In genomic region chr9:129836342-129837007, GRCh38 we compare ENCODE assay signal across 8 cellular contexts. TPM values are rescaled to one million over a fixed set of nuclear protein-coding genes. Genes with fewer than 3 reads are reported as not detected.
DNase-seq lines count a peak whose midpoint lies in the region; ATAC-seq and FAIRE-seq lines count a peak whose summit lies in the region.

No MANE protein-coding gene starts in this region.

- DNase-seq in GM19239 (ENCODE audit: insufficient read length, low spot score) (peak; percentile 20), T-helper 22 cell (ENCODE audit: low read depth) (peak; percentile 48), GOT3 (lab: John Stamatoyannopoulos, UW) (no peak)

- H3K27me3 ChIP-seq in ectodermal cell (ENCODE audit: control insufficient read depth, insufficient read depth, low read length, poor library complexity, severe bottlenecking) (no peaks in the 10 kb centered on the region), neuron (ENCODE audit: insufficient read depth, low read length) (no peaks in the 10 kb centered on the region)

- peaks cover 5% of the 10 kb centered on the region for H3K4me1 ChIP-seq in ectodermal cell (ENCODE audit: control insufficient read depth, insufficient read depth, low read length)
- H3K4me1 ChIP-seq in neuron (ENCODE audit: insufficient read depth, low read length) = peaks cover 21% of the 10 kb centered on the region

- no peak overlapping the region for H2AFZ ChIP-seq in neuron (ENCODE audit: low read depth, low read length)

- WGBS in ectodermal cell, 2 experiments = 68 to 69% methylated on average over 16 of the region's 16 CpGs

- H3K9me3 ChIP-seq in ectodermal cell (ENCODE audit: control insufficient read depth, low read length) (no peaks in the 10 kb centered on the region), neuron (ENCODE audit: low read length) (no peaks in the 10 kb centered on the region)

- H3K4me3 ChIP-seq in ectodermal cell (ENCODE audit: insufficient read depth, low read depth, low read length) (peak overlapping the region; percentile 92), neuron (ENCODE audit: low read length) (peak overlapping the region; percentile 92)

- H3K36me3 ChIP-seq in ectodermal cell (ENCODE audit: control insufficient read depth, insufficient read depth, low read length) = peaks cover 5% of the 10 kb centered on the region
- H3K36me3 ChIP-seq in neuron (ENCODE audit: insufficient read depth, low read length) = peaks cover 13% of the 10 kb centered on the region

- no peak overlapping the region for H3K27ac ChIP-seq in ectodermal cell (ENCODE audit: insufficient read depth, low read depth, low read length, poor library complexity, severe bottlenecking)

- ATAC-seq in HG02885 (IDR thresholded peaks at IDR 0.05; ENCODE audit: poor library complexity, unreplicated experiment) (no peak), HG03565 (IDR thresholded peaks at IDR 0.05; ENCODE audit: unreplicated experiment) (no peak), GM18511 (IDR thresholded peaks at IDR 0.05; ENCODE audit: unreplicated experiment) (no peak)

- no peak for FAIRE-seq in GM19239 (lab: Jason Lieb, UNC)

RNA-seq across cellular contexts. Expression of gene USP20, which starts 1.2 kb away (rescaled TPM):
- polyA plus RNA-seq in ectodermal cell (2013, experiment 1 of 4) = 27.8 TPM
- polyA plus RNA-seq in ectodermal cell (2013, experiment 2 of 4) = 26.1 TPM
- 20.7 TPM for polyA plus RNA-seq in ectodermal cell (2013, experiment 3 of 4)
- 22.8 TPM for polyA plus RNA-seq in ectodermal cell (2013, experiment 4 of 4)

RNA-seq across cellular contexts. Expression of gene C9orf78, which starts 1.4 kb away (rescaled TPM):
- polyA plus RNA-seq in ectodermal cell (2013, experiment 1 of 4) = 56.0 TPM
- 55.0 TPM for polyA plus RNA-seq in ectodermal cell (2013, experiment 2 of 4)
- polyA plus RNA-seq in ectodermal cell (2013, experiment 3 of 4) = 44.1 TPM
- polyA plus RNA-seq in ectodermal cell (2013, experiment 4 of 4) = 51.2 TPM

RNA-seq across cellular contexts. Expression of gene TOR1A, which starts 12.5 kb away (rescaled TPM):
- polyA plus RNA-seq in ectodermal cell (2013, experiment 1 of 4) = 51.8 TPM
- 57.9 TPM for polyA plus RNA-seq in ectodermal cell (2013, experiment 2 of 4)
- 40.6 TPM for polyA plus RNA-seq in ectodermal cell (2013, experiment 3 of 4)
- polyA plus RNA-seq in ectodermal cell (2013, experiment 4 of 4) = 46.0 TPM

RNA-seq across cellular contexts. Expression of gene TOR1B, which starts 33.5 kb away (rescaled TPM):
- 22.0 TPM for polyA plus RNA-seq in ectodermal cell (2013, experiment 1 of 4)
- polyA plus RNA-seq in ectodermal cell (2013, experiment 2 of 4) = 26.9 TPM
- polyA plus RNA-seq in ectodermal cell (2013, experiment 3 of 4) = 19.4 TPM
- 20.0 TPM for polyA plus RNA-seq in ectodermal cell (2013, experiment 4 of 4)
